In the genomic region with DNA sequence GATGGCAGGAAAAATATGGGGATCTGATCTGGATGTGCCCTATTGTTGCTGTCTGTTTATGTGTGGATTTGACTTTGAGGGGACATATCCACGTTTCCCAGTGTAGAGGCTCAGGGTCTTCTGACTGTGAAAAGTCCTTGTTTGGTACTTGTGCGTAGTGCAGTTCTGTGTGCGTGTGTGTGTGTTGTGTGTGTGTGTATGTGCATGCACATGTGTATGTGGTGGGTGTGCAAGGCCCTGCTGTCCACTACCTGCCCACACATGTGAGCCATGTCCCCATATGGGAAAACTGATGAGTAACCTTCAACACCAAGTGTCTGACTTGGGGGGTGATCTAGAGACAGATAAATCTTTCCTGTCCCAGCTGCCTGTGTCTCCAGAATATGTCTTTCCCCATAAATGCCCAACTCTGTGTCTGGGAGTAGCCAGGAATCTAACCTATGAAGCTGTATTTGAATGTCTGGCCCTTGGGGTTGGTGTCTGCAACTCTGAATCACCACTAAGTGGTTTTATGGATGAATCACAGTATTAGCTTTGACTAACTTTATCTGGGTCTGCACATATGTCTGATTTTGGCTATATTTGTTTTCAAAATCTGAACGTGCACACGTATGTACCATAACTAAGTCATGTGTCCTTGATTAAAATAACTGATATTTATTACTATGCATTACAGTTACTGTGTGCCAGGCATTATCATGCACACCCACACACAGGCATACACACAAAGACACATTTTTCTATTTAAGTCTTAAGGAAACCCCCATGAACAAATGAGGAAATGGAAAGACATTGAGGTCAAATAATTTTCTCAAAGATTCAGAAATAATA, we compare ENCODE assay signal across 1 cellular context.
TF ChIP-seq lines count a peak whose summit lies in the region.

No MANE protein-coding gene starts in this region.

TF ChIP-seq in IMR-90, 13 proteins besides CTCF, POLR2A, EP300 and RAD21 (continued from another document):
- no peak for TF ChIP-seq NFE2L2 (IDR thresholded peaks at IDR 0.05; ENCODE audit: low read depth, low read length)
- no peak for TF ChIP-seq BHLHE40 (IDR thresholded peaks at IDR 0.05; ENCODE audit: low read depth, low read length)
- TF ChIP-seq MAFK (IDR thresholded peaks at IDR 0.05; ENCODE audit: low read depth, low read length), result no peak
- TF ChIP-seq MAZ (IDR thresholded peaks at IDR 0.05; ENCODE audit: borderline replicate concordance, low read depth, low read length), result no peak
- TF ChIP-seq SMC3 (IDR thresholded peaks at IDR 0.05; ENCODE audit: low read depth, low read length), result no peak
- TF ChIP-seq RFX5 (IDR thresholded peaks at IDR 0.05; ENCODE audit: low read depth, low read length), result no peak
- TF ChIP-seq CHD1 (IDR thresholded peaks at IDR 0.05; ENCODE audit: low read depth, low read length), result no peak
- no peak for TF ChIP-seq MXI1 (IDR thresholded peaks at IDR 0.05; ENCODE audit: borderline replicate concordance, low read depth, low read length)
- TF ChIP-seq, protein P1, sequence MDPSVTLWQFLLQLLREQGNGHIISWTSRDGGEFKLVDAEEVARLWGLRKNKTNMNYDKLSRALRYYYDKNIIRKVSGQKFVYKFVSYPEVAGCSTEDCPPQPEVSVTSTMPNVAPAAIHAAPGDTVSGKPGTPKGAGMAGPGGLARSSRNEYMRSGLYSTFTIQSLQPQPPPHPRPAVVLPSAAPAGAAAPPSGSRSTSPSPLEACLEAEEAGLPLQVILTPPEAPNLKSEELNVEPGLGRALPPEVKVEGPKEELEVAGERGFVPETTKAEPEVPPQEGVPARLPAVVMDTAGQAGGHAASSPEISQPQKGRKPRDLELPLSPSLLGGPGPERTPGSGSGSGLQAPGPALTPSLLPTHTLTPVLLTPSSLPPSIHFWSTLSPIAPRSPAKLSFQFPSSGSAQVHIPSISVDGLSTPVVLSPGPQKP (IDR thresholded peaks at IDR 0.05; ENCODE audit: borderline replicate concordance, low read depth, low read length), result no peak
- no peak for TF ChIP-seq RCOR1 (IDR thresholded peaks at IDR 0.05; ENCODE audit: insufficient replicate concordance, low read length)
- TF ChIP-seq, protein P2, sequence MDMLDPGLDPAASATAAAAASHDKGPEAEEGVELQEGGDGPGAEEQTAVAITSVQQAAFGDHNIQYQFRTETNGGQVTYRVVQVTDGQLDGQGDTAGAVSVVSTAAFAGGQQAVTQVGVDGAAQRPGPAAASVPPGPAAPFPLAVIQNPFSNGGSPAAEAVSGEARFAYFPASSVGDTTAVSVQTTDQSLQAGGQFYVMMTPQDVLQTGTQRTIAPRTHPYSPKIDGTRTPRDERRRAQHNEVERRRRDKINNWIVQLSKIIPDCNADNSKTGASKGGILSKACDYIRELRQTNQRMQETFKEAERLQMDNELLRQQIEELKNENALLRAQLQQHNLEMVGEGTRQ (IDR thresholded peaks at IDR 0.05; ENCODE audit: low read depth, low read length), result no peak
